28 cellular contexts compared by ENCODE assay signal in genomic region chr4:159289682-159290081, GRCh38.
"Had no signal": no experiment of that assay in that cellular context is flagged by ENCODE, and none has a peak within 500 bp of the region (broad histone marks: within the 10 kb centered on the region; RNA-seq: fewer than 3 reads in every experiment).

No MANE protein-coding gene starts in this region.

- H3K9me3 ChIP-seq: body of pancreas had no signal

- H3K4me3 Mint-ChIP-seq: activated CD8-positive, alpha-beta T cell treated with anti-CD3 and anti-CD28 coated beads, Interleukin-2, amount 10 ng/mL, durations not matched to agents 7 days and 5 days; activated naive CD4-positive, alpha-beta T cell treated with anti-CD3 and anti-CD28 coated beads, Interleukin-2, amount 50 U/mL, for 24 hours; T-helper 1 cell treated with Interleukin-12 subunit alpha and Interleukin-12 subunit beta and Interleukin-4 antibody, amounts not matched to agents 30 μg/mL and 1 μg/mL, for 36 hours; WTC11 had no signal

- H3K4me3 ChIP-seq: body of pancreas had no signal

- H3K4me1 ChIP-seq: body of pancreas had no signal

- ATAC-seq: activated CD8-positive, alpha-beta T cell treated with anti-CD3 and anti-CD28 coated beads, Interleukin-2, amount 10 ng/mL, durations not matched to agents 7 days and 5 days; body of pancreas; Panc1; WTC11 had no signal

- H3K27ac ChIP-seq: body of pancreas had no signal

- H3K27me3 Mint-ChIP-seq: activated naive CD4-positive, alpha-beta T cell treated with anti-CD3 and anti-CD28 coated beads, Interleukin-2, amount 50 U/mL, for 24 hours had no signal

- H3K27me3 ChIP-seq: body of pancreas had no signal

- H3K27ac Mint-ChIP-seq: activated CD8-positive, alpha-beta T cell treated with anti-CD3 and anti-CD28 coated beads, Interleukin-2, amount 10 ng/mL, durations not matched to agents 7 days and 5 days; activated naive CD4-positive, alpha-beta T cell treated with anti-CD3 and anti-CD28 coated beads, Interleukin-2, amount 50 U/mL, for 24 hours; T-helper 1 cell treated with Interleukin-12 subunit alpha and Interleukin-12 subunit beta and Interleukin-4 antibody, amounts not matched to agents 30 μg/mL and 1 μg/mL, for 36 hours; WTC11 had no signal

- H3K36me3 Mint-ChIP-seq: WTC11 had no signal

- DNase-seq: activated CD4-positive, alpha-beta T cell treated with anti-CD3 and anti-CD28 coated beads for 48 hours; activated CD4-positive, alpha-beta T cell treated with anti-CD3 and anti-CD28 coated beads, Interleukin-2, amount 50 U/mL, for 4 hours; activated CD4-positive, CD25-positive, alpha-beta regulatory T cell treated with anti-CD3 and anti-CD28 coated beads, Interleukin-2, amount 50 U/mL, for 72 hours; activated CD8-positive, alpha-beta memory T cell treated with anti-CD3 and anti-CD28 coated beads, Interleukin-2, amount 50 U/mL, for 48 hours; activated CD8-positive, alpha-beta T cell treated with anti-CD3 and anti-CD28 coated beads, Interleukin-2, amount 10 ng/mL, durations not matched to agents 7 days and 5 days; activated effector memory CD4-positive, alpha-beta T cell treated with Interleukin-2 at 50 U/mL for 16 hours; activated naive CD4-positive, alpha-beta T cell; activated T-cell treated with anti-CD3 and anti-CD28 coated beads, Interleukin-2, amount 50 U/mL, for 1 hour; aorta; body of pancreas; cerebellar nuclear complex; KG1; NCI-H1048; NCI-H146; NCI-H1930; NCI-H2171; NCI-H226; NCI-H510A; NCI-H69; NK-92 treated with Interleukin-12 subunit alpha and Interleukin-12 subunit beta, amount 100 ng/mL, for 24 hours; OCI-M1; RPMI8226; SHP77 treated with DMSO at 0.1 percent for 48 hours; T-helper 9 cell had no signal

- H3K4me1 Mint-ChIP-seq: activated naive CD4-positive, alpha-beta T cell treated with anti-CD3 and anti-CD28 coated beads, Interleukin-2, amount 50 U/mL, for 24 hours had no signal
